ENCODE assay signal across 1 cellular context in genomic region chr19:14117668-14118164, GRCh38.
TF ChIP-seq lines count a peak whose summit lies in the region.

PRKACA (minus strand) TSS chr19:14117762; CDS start chr19:14117547, 215 bp downstream.

TF ChIP-seq in GM12878, 131 proteins besides CTCF, POLR2A, EP300 and RAD21 (continued from another document and continues in another):
- TF ChIP-seq RUNX3 (IDR thresholded peaks at IDR 0.05; ENCODE audit: low read length) (peak; percentile 30; the same call in 1 of the 2 replicates), SMC3 (IDR thresholded peaks at IDR 0.05; ENCODE audit: borderline replicate concordance, low read length) (no peak), PBX3 (IDR thresholded peaks at IDR 0.05; ENCODE audit: insufficient replicate concordance, low read depth, low read length) (peak; percentile 95), YBX1 (IDR thresholded peaks at IDR 0.05) (no peak), IRF5 (IDR thresholded peaks at IDR 0.05; ENCODE audit: borderline replicate concordance) (no peak), BCLAF1 (IDR thresholded peaks at IDR 0.05) (no peak), CHD2 (IDR thresholded peaks at IDR 0.05; ENCODE audit: borderline replicate concordance, low read depth, low read length) (peak; percentile 98), SREBF2 (IDR thresholded peaks at IDR 0.05; ENCODE audit: low read length) (no peak), SMAD5 (IDR thresholded peaks at IDR 0.05; ENCODE audit: low read depth) (no peak), IRF4 (IDR thresholded peaks at IDR 0.05; ENCODE audit: low read depth, low read length) (no peak), ZNF207 (IDR thresholded peaks at IDR 0.05; ENCODE audit: borderline replicate concordance) (no peak), IRF3 (IDR thresholded peaks at IDR 0.05) (peak; percentile 99), USF1 (IDR thresholded peaks at IDR 0.05; ENCODE audit: borderline replicate concordance, extremely low read length, insufficient read depth, low read depth, low read length) (no peak), SUZ12 (IDR thresholded peaks at IDR 0.05; ENCODE audit: unreplicated experiment) (no peak), RFX5 (IDR thresholded peaks at IDR 0.05; ENCODE audit: low read depth, low read length) (peak; percentile 81; the same call in 1 of the 2 replicates), CBFB (IDR thresholded peaks at IDR 0.05; ENCODE audit: low read depth) (no peak), ZNF592 (IDR thresholded peaks at IDR 0.05) (no peak), ZNF687 (IDR thresholded peaks at IDR 0.05) (no peak), NFXL1 (IDR thresholded peaks at IDR 0.05; ENCODE audit: borderline replicate concordance) (no peak), ESRRA (IDR thresholded peaks at IDR 0.05; ENCODE audit: low read length) (no peak), BRCA1 (IDR thresholded peaks at IDR 0.05; ENCODE audit: low read depth, low read length) (no peak), RAD51 (IDR thresholded peaks at IDR 0.05) (no peak), ATF7 (IDR thresholded peaks at IDR 0.05; ENCODE audit: low read depth) (no peak), GATAD2B (conservative IDR thresholded peaks at IDR 0.05; ENCODE audit: low read depth) (no peak), MTA2 (IDR thresholded peaks at IDR 0.05; ENCODE audit: low read depth) (no peak), TCF7 (IDR thresholded peaks at IDR 0.05; ENCODE audit: borderline replicate concordance) (no peak), POLR2AphosphoS2 (IDR thresholded peaks at IDR 0.05; ENCODE audit: low read depth, low read length) (no peak), ZZZ3 (IDR thresholded peaks at IDR 0.05; ENCODE audit: control insufficient read depth, insufficient read length, low read depth) (no peak), BHLHE40 (IDR thresholded peaks at IDR 0.05; ENCODE audit: borderline replicate concordance in 1 of 2, low read depth in 2 of 2, low read length in 1 of 2) (peak in 1 of 2 experiments; percentile 7; a peak in 1 of 4 replicates), DPF2 (IDR thresholded peaks at IDR 0.05) (peak; percentile 98), FOXK2 (IDR thresholded peaks at IDR 0.05) (no peak), MXI1 (IDR thresholded peaks at IDR 0.05; ENCODE audit: low read depth, low read length) (no peak), SIN3A (IDR thresholded peaks at IDR 0.05; ENCODE audit: low read depth, low read length) (no peak), TCF12 (IDR thresholded peaks at IDR 0.05; ENCODE audit: low read depth, low read length) (no peak), HDAC2 (IDR thresholded peaks at IDR 0.05) (no peak), ZBTB40 (IDR thresholded peaks at IDR 0.05; ENCODE audit: borderline replicate concordance) (no peak; the same call in 1 of the 2 replicates), BACH1 (IDR thresholded peaks at IDR 0.05; ENCODE audit: borderline replicate concordance) (no peak), CREB1 (IDR thresholded peaks at IDR 0.05; ENCODE audit: low read depth) (peak; percentile 93), SPI1 (IDR thresholded peaks at IDR 0.05; ENCODE audit: borderline replicate concordance, insufficient read depth, low read depth, low read length) (no peak), TCF3 (IDR thresholded peaks at IDR 0.05; ENCODE audit: borderline replicate concordance, insufficient read depth, low read depth, low read length) (no peak)
